Comparison of ENCODE assay signal across 9 cellular contexts in genomic region chr1:9653195-9653782, GRCh38. TPM values are rescaled to one million over a fixed set of nuclear protein-coding genes. Genes with fewer than 3 reads are reported as not detected.
DNase-seq lines count a peak whose midpoint lies in the region; ATAC-seq, FAIRE-seq and TF ChIP-seq lines count a peak whose summit lies in the region.
"Had no signal": no experiment of that assay in that cellular context is flagged by ENCODE, and none has a peak within 500 bp of the region (broad histone marks: within the 10 kb centered on the region; RNA-seq: fewer than 3 reads in every experiment).

No MANE protein-coding gene starts in this region.

- no peak overlapping the region for H2AFZ ChIP-seq in OCI-LY3 (ENCODE audit: low read depth, low read length)

- 18 to 41% (median 22%) methylated on average over 13 to 17 of the region's 17 CpGs for whole genome bisulfite sequencing in spleen, 5 donors

- H3K9ac ChIP-seq in OCI-LY3 (ENCODE audit: low read length) = peak overlapping the region; percentile 90

- intact Hi-C loops in spleen (cut with DNase I; ENCODE audit: low total_unique reads) = no loop called here

- peak; percentile 18 for FAIRE-seq in bronchial epithelial cell (lab: Jason Lieb, UNC)

- TF ChIP-seq POLR2A in spleen (IDR thresholded peaks at IDR 0.05) = no peak

- H3K27me3 ChIP-seq in OCI-LY3 (ENCODE audit: low read depth, low read length) (no peaks in the 10 kb centered on the region), bronchial epithelial cell (ENCODE audit: control insufficient read depth, insufficient read depth, low read length) (peaks cover 11% of the 10 kb centered on the region), spleen (replicated peaks in 1 of 7) (peaks cover 0 to 21% (median 7%) of the 10 kb centered on the region in 7 donors)

- H4K20me1 ChIP-seq in OCI-LY3 (ENCODE audit: insufficient read depth, low read length) = peaks cover 5% of the 10 kb centered on the region; the same call in 1 of the 2 replicates

- H3K9me3 ChIP-seq in OCI-LY3 (ENCODE audit: insufficient read depth, low read length) = no peaks in the 10 kb centered on the region
- H3K9me3 ChIP-seq in spleen = no peaks in the 10 kb centered on the region
- H3K9me3 ChIP-seq: SJSA1 had no signal

- H3K4me1 ChIP-seq in OCI-LY3 (ENCODE audit: low read length) (peaks cover 50% of the 10 kb centered on the region), spleen (peaks cover 16 to 99% (median 68%) of the 10 kb centered on the region in 6 donors)

- H3K27ac ChIP-seq in OCI-LY3 (ENCODE audit: low read length) (peak overlapping the region; percentile 100), spleen (peak overlapping the region; percentile 77 to 100 (median 96))
- H3K27ac ChIP-seq: SJSA1 had no signal

- H3K79me2 ChIP-seq in OCI-LY3 (ENCODE audit: low read length) = peaks cover 81% of the 10 kb centered on the region

- H3K4me3 ChIP-seq in GM12875 (ENCODE audit: low read depth, low read length) = peak overlapping the region; percentile 93
- H3K4me3 ChIP-seq in OCI-LY3 (ENCODE audit: low read length) = peak overlapping the region; percentile 84
- no peak overlapping the region for H3K4me3 ChIP-seq in bronchial epithelial cell (ENCODE audit: low read depth, low read length)
- H3K4me3 ChIP-seq in spleen = peak overlapping the region; percentile 75 to 97 (median 89)
- H3K4me3 ChIP-seq: SJSA1 had no signal

- no peak for ATAC-seq in GM21723 (IDR thresholded peaks at IDR 0.05; ENCODE audit: unreplicated experiment)

- peak overlapping the region; percentile 86 for H3K4me2 ChIP-seq in OCI-LY3 (ENCODE audit: low read length)

- H3K36me3 ChIP-seq in OCI-LY3 (replicated peaks; ENCODE audit: low read depth, low read length) (peaks cover 19% of the 10 kb centered on the region), bronchial epithelial cell (ENCODE audit: control insufficient read depth, insufficient read depth, low read length) (no peaks in the 10 kb centered on the region), spleen (no peaks in the 10 kb centered on the region)
- H3K36me3 ChIP-seq: SJSA1 had no signal

- DNase-seq in bronchial epithelial cell (ENCODE audit: low read depth) (no peak), spleen (no peak), glomerular visceral epithelial cell (ENCODE audit: extremely low spot score) (no peak), NCI-H1417 (lab: John Stamatoyannopoulos, UW) (no peak)
- DNase-seq: NCI-H187 treated with DMSO at 0.1 percent for 48 hours had no signal

- TF ChIP-seq CTCF in GM12875 (IDR thresholded peaks at IDR 0.05; ENCODE audit: borderline replicate concordance, insufficient read depth, low read depth, low read length) = no peak
- TF ChIP-seq CTCF in OCI-LY3 (IDR thresholded peaks at IDR 0.05; ENCODE audit: low read depth, low read length) = no peak
- no peak for TF ChIP-seq CTCF in bronchial epithelial cell (IDR thresholded peaks at IDR 0.05; ENCODE audit: insufficient read depth, low read length, severe bottlenecking)
- no peak for TF ChIP-seq CTCF in spleen (IDR thresholded peaks at IDR 0.05 in 8 of 11, conservative IDR thresholded peaks at IDR 0.05 in 3 of 11)

RNA-seq across cellular contexts. Expression of gene PIK3CD, which starts 1.8 kb away (rescaled TPM):
- total RNA-seq in bronchial epithelial cell = 5.0 and 6.9 TPM in 2 replicates
- 100 to 1,000 TPM in 5 of 7 donors, 10 to 100 TPM in 2; 89.4 to 186 (median 130) TPM for total RNA-seq in spleen
- 10 to 100 TPM; 26.8 to 52.1 (median 43.2) TPM for polyA plus RNA-seq in spleen

Comparison
In these comparisons a context has a peak if more than half of its experiments do, and no peak if none do; other contexts are left out.
1. RNA of gene PIK3CD, which starts 1.8 kb away (total RNA-seq): 89.4 to 186 TPM in spleen; 5.0 to 6.9 TPM in bronchial epithelial cell; every median in the first group is over 10 times any median in the second.